Comparison of ENCODE assay signal across 9 cellular contexts in the genomic region with DNA sequence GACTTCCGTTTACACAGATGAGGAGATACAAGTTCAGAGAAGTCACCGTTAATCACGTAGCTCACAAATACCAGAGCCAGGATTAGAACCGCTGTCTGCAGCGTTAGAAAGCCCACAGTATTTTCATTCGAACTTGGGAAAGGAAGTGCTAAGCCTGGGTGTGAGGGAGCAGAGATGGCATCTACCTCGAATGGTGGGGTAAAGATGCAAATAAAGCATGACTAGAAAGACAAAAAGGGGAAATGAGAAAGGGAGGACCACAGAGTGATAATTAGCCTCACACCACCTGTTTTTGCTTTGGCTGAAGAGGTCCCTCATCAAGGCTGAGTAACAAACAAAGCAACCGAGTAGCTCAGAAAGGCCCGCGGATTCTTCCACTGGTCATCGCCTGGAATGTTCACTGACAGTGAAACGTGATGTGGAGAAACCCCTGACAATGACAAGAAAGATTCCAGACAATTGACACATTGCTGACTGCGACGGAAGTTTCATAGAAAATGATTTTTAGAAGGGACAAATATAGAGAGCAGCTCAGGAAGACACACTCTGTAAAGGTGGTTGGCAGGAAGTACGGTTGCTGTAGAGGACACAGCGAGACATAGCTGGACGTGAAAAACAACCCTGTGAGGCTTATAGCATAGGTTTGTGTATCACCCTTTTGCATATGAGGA. TPM values are rescaled to one million over a fixed set of nuclear protein-coding genes. Genes with fewer than 3 reads are reported as not detected.
DNase-seq lines count a peak whose midpoint lies in the region; ATAC-seq and TF ChIP-seq lines count a peak whose summit lies in the region.
"Had no signal": no experiment of that assay in that cellular context is flagged by ENCODE, and none has a peak within 500 bp of the region (broad histone marks: within the 10 kb centered on the region; RNA-seq: fewer than 3 reads in every experiment).

No MANE protein-coding gene starts in this region.

- no peaks in the 10 kb centered on the region for H3K36me3 Mint-ChIP-seq in activated CD8-positive, alpha-beta T cell treated with anti-CD3 and anti-CD28 coated beads for 36 hours (ENCODE audit: low read depth)
- no peaks in the 10 kb centered on the region for H3K36me3 Mint-ChIP-seq in activated CD4-positive, alpha-beta memory T cell treated with anti-CD3 and anti-CD28 coated beads for 36 hours

- peaks cover 36% of the 10 kb centered on the region for H3K4me1 ChIP-seq in body of pancreas

- peak overlapping the region; percentile 25 to 68 (median 46) for H3K27ac ChIP-seq in body of pancreas

- no peak overlapping the region for H3K4me3 Mint-ChIP-seq in activated CD8-positive, alpha-beta T cell treated with anti-CD3 and anti-CD28 coated beads for 36 hours
- no peak overlapping the region for H3K4me3 Mint-ChIP-seq in activated CD4-positive, alpha-beta memory T cell treated with anti-CD3 and anti-CD28 coated beads for 36 hours

- no peak for DNase-seq in body of pancreas
- DNase-seq in stimulated activated CD4-positive, alpha-beta T cell treated with anti-CD3 and anti-CD28 coated beads, Interleukin-4, amount 100 ng/mL, for 24 hours = no peak
- DNase-seq in activated CD8-positive, alpha-beta T cell treated with anti-CD3 and anti-CD28 coated beads for 36 hours = no peak
- no peak for DNase-seq in activated CD4-positive, alpha-beta memory T cell treated with anti-CD3 and anti-CD28 coated beads for 36 hours
- no peak for DNase-seq in NCI-H748 treated with DMSO at 0.1 percent for 48 hours (lab: John Stamatoyannopoulos, UW)
- DNase-seq: DND-41 had no signal

- no peaks in the 10 kb centered on the region for H3K9me3 ChIP-seq in body of pancreas

- TF ChIP-seq CTCF in body of pancreas (IDR thresholded peaks at IDR 0.05) = no peak
- no peak for TF ChIP-seq CTCF in activated CD8-positive, alpha-beta T cell treated with anti-CD3 and anti-CD28 coated beads for 36 hours (IDR thresholded peaks at IDR 0.05)

- whole genome bisulfite sequencing in body of pancreas, 2 donors = 68 to 73% methylated on average over 17 of the region's 17 CpGs

- CTCF ChIA-PET in activated CD8-positive, alpha-beta T cell treated with anti-CD3 and anti-CD28 coated beads for 36 hours (lab: Charles Lee) = no interaction called here
- CTCF ChIA-PET in activated CD4-positive, alpha-beta memory T cell treated with anti-CD3 and anti-CD28 coated beads for 36 hours (lab: Charles Lee) = no interaction called here

- no peaks in the 10 kb centered on the region for H3K9me3 Mint-ChIP-seq in activated CD8-positive, alpha-beta T cell treated with anti-CD3 and anti-CD28 coated beads for 36 hours
- H3K9me3 Mint-ChIP-seq in activated CD4-positive, alpha-beta memory T cell treated with anti-CD3 and anti-CD28 coated beads for 36 hours = no peaks in the 10 kb centered on the region

- TF ChIP-seq POLR2A in GM18505 (IDR thresholded peaks at IDR 0.05; ENCODE audit: borderline replicate concordance, extremely low read depth, insufficient read depth, insufficient read length) (peak; percentile 47), body of pancreas (IDR thresholded peaks at IDR 0.05) (no peak)

- H3K27me3 ChIP-seq in body of pancreas = no peaks in the 10 kb centered on the region

- H3K4me3 ChIP-seq in body of pancreas = no peak overlapping the region

- POLR2A ChIA-PET in activated CD8-positive, alpha-beta T cell treated with anti-CD3 and anti-CD28 coated beads for 36 hours (lab: Charles Lee) = no interaction called here
- POLR2A ChIA-PET in activated CD4-positive, alpha-beta memory T cell treated with anti-CD3 and anti-CD28 coated beads for 36 hours (lab: Charles Lee) = no interaction called here

- peaks cover 9% of the 10 kb centered on the region for H3K27me3 Mint-ChIP-seq in activated CD8-positive, alpha-beta T cell treated with anti-CD3 and anti-CD28 coated beads for 36 hours
- peaks cover 11% of the 10 kb centered on the region for H3K27me3 Mint-ChIP-seq in activated CD4-positive, alpha-beta memory T cell treated with anti-CD3 and anti-CD28 coated beads for 36 hours

- H3K27ac Mint-ChIP-seq in activated CD8-positive, alpha-beta T cell treated with anti-CD3 and anti-CD28 coated beads for 36 hours = no peak overlapping the region
- no peak overlapping the region for H3K27ac Mint-ChIP-seq in activated CD4-positive, alpha-beta memory T cell treated with anti-CD3 and anti-CD28 coated beads for 36 hours

- no peaks in the 10 kb centered on the region for H3K4me1 Mint-ChIP-seq in activated CD8-positive, alpha-beta T cell treated with anti-CD3 and anti-CD28 coated beads for 36 hours (ENCODE audit: low read depth)
- no peaks in the 10 kb centered on the region for H3K4me1 Mint-ChIP-seq in activated CD4-positive, alpha-beta memory T cell treated with anti-CD3 and anti-CD28 coated beads for 36 hours (ENCODE audit: low read depth)

- intact Hi-C loops in body of pancreas (cut with DNase I) = no loop called here
- intact Hi-C loops in activated CD8-positive, alpha-beta T cell treated with anti-CD3 and anti-CD28 coated beads for 36 hours (cut with micrococcal nuclease) = no loop called here
- intact Hi-C loops in activated CD4-positive, alpha-beta memory T cell treated with anti-CD3 and anti-CD28 coated beads for 36 hours (cut with micrococcal nuclease) = no loop called here

- ATAC-seq in GM18505 (IDR thresholded peaks at IDR 0.05; ENCODE audit: unreplicated experiment) (peak; percentile 82), GM21526 (IDR thresholded peaks at IDR 0.05; ENCODE audit: low FRiP score, unreplicated experiment) (peak; percentile 91), HG03442 (IDR thresholded peaks at IDR 0.05; ENCODE audit: unreplicated experiment) (peak; percentile 89), body of pancreas (no peak)
- ATAC-seq in activated CD8-positive, alpha-beta T cell treated with anti-CD3 and anti-CD28 coated beads for 36 hours = no peak

- no peaks in the 10 kb centered on the region for H3K36me3 ChIP-seq in body of pancreas (replicated peaks in 1 of 2; ENCODE audit: insufficient read depth in 1 of 2, low read depth in 2 of 2)

RNA-seq across cellular contexts. Expression of a gene that starts 31.5 kb away (rescaled TPM):
- 1 to 10 TPM; 2.6 to 4.6 TPM for total RNA-seq in body of pancreas
- total RNA-seq in activated CD8-positive, alpha-beta T cell treated with anti-CD3 and anti-CD28 coated beads for 36 hours = not detected
- not detected for total RNA-seq in activated CD4-positive, alpha-beta memory T cell treated with anti-CD3 and anti-CD28 coated beads for 36 hours

RNA-seq across cellular contexts. Expression of a gene that starts 39.0 kb away (rescaled TPM):
- total RNA-seq in body of pancreas = 1 to 10 TPM; 3.3 to 6.7 TPM
- not detected for total RNA-seq in activated CD8-positive, alpha-beta T cell treated with anti-CD3 and anti-CD28 coated beads for 36 hours
- not detected for total RNA-seq in activated CD4-positive, alpha-beta memory T cell treated with anti-CD3 and anti-CD28 coated beads for 36 hours

Comparison
In these comparisons a context has a peak if more than half of its experiments do, and no peak if none do; other contexts are left out.
1. ATAC-seq: peak in GM18505 (single experiment), GM21526 (single experiment) and HG03442 (single experiment); none in body of pancreas (single experiment) and activated CD8-positive, alpha-beta T cell treated with anti-CD3 and anti-CD28 coated beads for 36 hours (single experiment).
2. RNA of a gene that starts 39.0 kb away (total RNA-seq): 3.3 to 6.7 TPM in body of pancreas; not detected in activated CD8-positive, alpha-beta T cell treated with anti-CD3 and anti-CD28 coated beads for 36 hours and not detected in activated CD4-positive, alpha-beta memory T cell treated with anti-CD3 and anti-CD28 coated beads for 36 hours; every median in the first group is over 4 times any median in the second.